ENCODE assay signal across 8 cellular contexts in genomic region chr11:32297629-32298028, GRCh38.
DNase-seq lines count a peak whose midpoint lies in the region; ATAC-seq and TF ChIP-seq lines count a peak whose summit lies in the region.

No MANE protein-coding gene starts in this region.

- no peaks in the 10 kb centered on the region for H3K4me1 Mint-ChIP-seq in central memory CD8-positive, alpha-beta T cell
- no peaks in the 10 kb centered on the region for H3K4me1 Mint-ChIP-seq in osteocyte (ENCODE audit: unreplicated experiment)

- H3K27ac Mint-ChIP-seq in central memory CD8-positive, alpha-beta T cell (ENCODE audit: low read depth) = no peak overlapping the region
- H3K27ac Mint-ChIP-seq in osteocyte (ENCODE audit: unreplicated experiment) = no peak overlapping the region

- TF ChIP-seq CTCF in osteocyte (IDR thresholded peaks at IDR 0.05) (peak; percentile 41), testis (IDR thresholded peaks at IDR 0.05) (peak in 1 of 3 experiments; percentile 22)

- no peaks in the 10 kb centered on the region for H3K9me3 Mint-ChIP-seq in central memory CD8-positive, alpha-beta T cell
- H3K9me3 Mint-ChIP-seq in osteocyte (ENCODE audit: unreplicated experiment) = no peaks in the 10 kb centered on the region

- no peaks in the 10 kb centered on the region for H3K4me1 ChIP-seq in testis

- no peak for TF ChIP-seq POLR2A in testis (IDR thresholded peaks at IDR 0.05)

- no peak overlapping the region for H3K27ac ChIP-seq in testis

- no peaks in the 10 kb centered on the region for H3K27me3 ChIP-seq in testis

- no peaks in the 10 kb centered on the region for H3K27me3 Mint-ChIP-seq in central memory CD8-positive, alpha-beta T cell
- peaks cover 5% of the 10 kb centered on the region for H3K27me3 Mint-ChIP-seq in osteocyte (ENCODE audit: unreplicated experiment)

- no peak overlapping the region for H3K4me3 ChIP-seq in testis

- peaks cover 4% of the 10 kb centered on the region for H3K36me3 Mint-ChIP-seq in central memory CD8-positive, alpha-beta T cell (ENCODE audit: insufficient read depth)
- no peaks in the 10 kb centered on the region for H3K36me3 Mint-ChIP-seq in osteocyte (ENCODE audit: unreplicated experiment)

- intact Hi-C loops in testis (cut with DNase I; ENCODE audit: low total_unique reads) = no loop called here

- in situ Hi-C loops in ACHN (cut with HindIII; ENCODE audit: low pct_ligation_motif_present, low pct_unique_long_range_greater_than_20kb, low sequenced_read_pairs) = no loop called here

- H3K4me3 Mint-ChIP-seq in central memory CD8-positive, alpha-beta T cell = no peak overlapping the region
- no peak overlapping the region for H3K4me3 Mint-ChIP-seq in osteocyte (ENCODE audit: unreplicated experiment)

- peak; percentile 56 for ATAC-seq in GM18502 (IDR thresholded peaks at IDR 0.05; ENCODE audit: poor library complexity, unreplicated experiment)
- ATAC-seq in central memory CD8-positive, alpha-beta T cell (replicated peaks; ENCODE audit: extremely low read depth, poor library complexity, severe bottlenecking) = peak; percentile 24

- H3K9me3 ChIP-seq in testis = no peaks in the 10 kb centered on the region

- DNase-seq in ACHN = peak; percentile 44
- DNase-seq in NCI-H2227 (lab: John Stamatoyannopoulos, UW; ENCODE audit: unreplicated experiment) = peak; percentile 13
- no peak for DNase-seq in central memory CD8-positive, alpha-beta T cell (ENCODE audit: low spot score in 2 of 2)
- no peak for DNase-seq in osteocyte (ENCODE audit: extremely low spot score, unreplicated experiment)
- DNase-seq in activated CD4-positive, alpha-beta T cell treated with anti-CD3 and anti-CD28 coated beads, Interleukin-2, amount 50 U/mL, for 1 hour = no peak
- no peak for DNase-seq in testis
- no peak for DNase-seq in activated T-cell treated with anti-CD3 and anti-CD28 coated beads, Interleukin-2, amount 50 U/mL, for 1 hour

- 39 to 49% methylated on average over 4 of the region's 4 CpGs for WGBS in testis, 2 donors

- H3K36me3 ChIP-seq in testis (ENCODE audit: low read depth, missing control alignments) = no peaks in the 10 kb centered on the region

Comparison
In these comparisons a context has a peak if more than half of its experiments do, and no peak if none do; other contexts are left out.
1. DNase-seq: peak in ACHN (single experiment) and NCI-H2227 (single experiment); none in central memory CD8-positive, alpha-beta T cell (0 of 2), osteocyte (single experiment), activated CD4-positive, alpha-beta T cell treated with anti-CD3 and anti-CD28 coated beads, Interleukin-2, amount 50 U/mL, for 1 hour (single experiment), testis (single experiment) and activated T-cell treated with anti-CD3 and anti-CD28 coated beads, Interleukin-2, amount 50 U/mL, for 1 hour (single experiment).